In the genomic region with DNA sequence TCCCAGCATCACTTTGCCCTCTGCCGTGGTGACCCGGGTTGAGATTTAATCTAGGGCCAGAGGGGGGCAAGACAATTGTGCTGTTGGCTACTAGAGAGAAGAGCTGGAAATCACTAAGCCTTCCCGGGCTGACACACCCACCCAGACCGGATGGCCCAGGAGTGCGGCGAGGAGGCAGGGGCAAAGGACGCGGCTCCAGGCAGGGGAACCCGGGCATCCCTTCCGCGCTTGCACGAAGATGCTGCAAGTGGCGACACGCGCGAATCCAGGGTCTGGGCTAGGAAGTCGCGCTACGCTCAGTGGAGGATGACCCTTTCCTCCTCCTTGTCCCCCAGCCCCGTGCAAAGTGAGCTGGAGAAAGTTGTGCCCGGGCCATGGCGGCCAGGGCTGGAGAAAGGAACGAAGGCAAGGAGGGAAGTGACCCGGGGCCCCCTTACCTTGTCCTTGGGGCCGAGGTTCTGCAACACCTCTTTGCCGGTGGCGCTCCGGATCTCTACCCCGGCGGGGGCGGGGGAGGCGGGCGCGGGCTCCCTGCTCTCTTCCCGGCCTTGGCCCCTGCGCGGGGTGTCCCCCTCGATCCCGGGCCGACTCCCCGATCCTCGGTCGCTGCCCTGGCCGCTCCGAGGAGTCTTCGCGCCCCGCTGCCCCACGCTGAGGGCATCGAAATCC, we compare ENCODE assay signal across 8 cellular contexts.
DNase-seq lines count a peak whose midpoint lies in the region; ATAC-seq and TF ChIP-seq lines count a peak whose summit lies in the region.

No MANE protein-coding gene starts in this region.

- POLR2A ChIA-PET in HEK293 (lab: Yijun Ruan, JAX): interaction anchor here (1.1 to 1.4 kb wide), 3 partner anchors 17 to 55 kb away, joined by 3 to 5 read pairs (median 3); no protein-coding TSS in a partner anchor

- peak overlapping the region; percentile 69 for H3K9ac ChIP-seq in iPS-18a (ENCODE audit: low read length)

- H3K4me1 ChIP-seq in HEK293 (ENCODE audit: control insufficient read depth, insufficient read depth, low read length): peaks cover 8% of the 10 kb centered on the region
- peaks cover 20% of the 10 kb centered on the region for H3K4me1 ChIP-seq in iPS-18a (ENCODE audit: control insufficient read depth, low read depth, low read length)

- H3K27me3 ChIP-seq in iPS-18a (ENCODE audit: control insufficient read depth, insufficient read depth, low read length): peaks cover 19% of the 10 kb centered on the region

- H3K9me3 Mint-ChIP-seq in stimulated activated naive B cell treated with anti-CD40 and anti-IgM and Interleukin-4, amounts not matched to agents 10 μg/mL and 1 μg/mL and 100 μg/mL, for 72 hours: no peaks in the 10 kb centered on the region

- peaks cover 4 to 16% of the 10 kb centered on the region in 2 donors for H3K4me1 Mint-ChIP-seq in stimulated activated naive B cell treated with anti-CD40 and anti-IgM and Interleukin-4, amounts not matched to agents 10 μg/mL and 1 μg/mL and 100 μg/mL, for 72 hours

- H3K4me3 ChIP-seq in HEK293 (ENCODE audit: low read depth, low read length) (peak overlapping the region; percentile 68), WI38 (ENCODE audit: low read depth, low read length) (peak overlapping the region; percentile 90), iPS-18a (ENCODE audit: low read length) (peak overlapping the region; percentile 83)

- peaks cover 41 to 55% of the 10 kb centered on the region in 2 donors for H3K27me3 Mint-ChIP-seq in stimulated activated naive B cell treated with anti-CD40 and anti-IgM and Interleukin-4, amounts not matched to agents 10 μg/mL and 1 μg/mL and 100 μg/mL, for 72 hours

- H3K36me3 Mint-ChIP-seq in stimulated activated naive B cell treated with anti-CD40 and anti-IgM and Interleukin-4, amounts not matched to agents 10 μg/mL and 1 μg/mL and 100 μg/mL, for 72 hours: peaks cover 2 to 4% of the 10 kb centered on the region in 2 donors

- peak overlapping the region; percentile 73; the same call in 1 of the 2 replicates for H3K27ac ChIP-seq in HEK293 (ENCODE audit: extremely low read depth, low read depth, low read length)
- no peak overlapping the region for H3K27ac ChIP-seq in iPS-18a (ENCODE audit: low read length)

- no peak for DNase-seq in stimulated activated naive B cell treated with anti-CD40 and anti-IgM and Interleukin-4, amounts not matched to agents 10 μg/mL and 1 μg/mL and 100 μg/mL, for 72 hours
- no peak for DNase-seq in kidney glomerular epithelial cell (lab: John Stamatoyannopoulos, UW)
- no peak for DNase-seq in stimulated activated CD4-positive, alpha-beta T cell treated with anti-CD3 and anti-CD28 coated beads, Interleukin-2, amount 100 ng/mL, for 48 hours

- CTCF ChIA-PET in HEK293 (lab: Yijun Ruan, JAX): interaction anchor here (0.6 to 1.3 kb wide), 4 partner anchors 26 to 70 kb away, joined by 3 to 6 read pairs (median 3); no protein-coding TSS in a partner anchor

- TF ChIP-seq CTCF in HEK293 (tag by site-specific recombination; IDR thresholded peaks at IDR 0.05) (no peak), WI38 (IDR thresholded peaks at IDR 0.05; ENCODE audit: low read depth, low read length) (no peak)

- H3K9me3 ChIP-seq in HEK293 (ENCODE audit: control insufficient read depth, insufficient read depth, low read depth, low read length): no peaks in the 10 kb centered on the region
- H3K9me3 ChIP-seq in iPS-18a (ENCODE audit: control insufficient read depth, low read depth, low read length): no peaks in the 10 kb centered on the region

- H3K36me3 ChIP-seq in HEK293 (ENCODE audit: control insufficient read depth in 2 of 2, insufficient read depth in 1 of 2, low read length in 2 of 2): no peaks in the 10 kb centered on the region
- H3K36me3 ChIP-seq in iPS-18a (ENCODE audit: control insufficient read depth, low read depth, low read length): no peaks in the 10 kb centered on the region

- H3K4me3 Mint-ChIP-seq in stimulated activated naive B cell treated with anti-CD40 and anti-IgM and Interleukin-4, amounts not matched to agents 10 μg/mL and 1 μg/mL and 100 μg/mL, for 72 hours: peak overlapping the region; percentile 54 to 79

- peak in 1 of 2 donors; percentile 16 for ATAC-seq in stimulated activated naive B cell treated with anti-CD40 and anti-IgM and Interleukin-4, amounts not matched to agents 10 μg/mL and 1 μg/mL and 100 μg/mL, for 72 hours (replicated peaks)
- ATAC-seq in HG02970 (IDR thresholded peaks at IDR 0.05; ENCODE audit: low FRiP score, unreplicated experiment) (no peak), GM21825 (IDR thresholded peaks at IDR 0.05; ENCODE audit: unreplicated experiment) (no peak)

- peak overlapping the region; percentile 33 for H3K27ac Mint-ChIP-seq in stimulated activated naive B cell treated with anti-CD40 and anti-IgM and Interleukin-4, amounts not matched to agents 10 μg/mL and 1 μg/mL and 100 μg/mL, for 72 hours

TF ChIP-seq in HEK293, 187 proteins besides CTCF, POLR2A, EP300 and RAD21 (continues in another document):
- TF ChIP-seq, protein P1, sequence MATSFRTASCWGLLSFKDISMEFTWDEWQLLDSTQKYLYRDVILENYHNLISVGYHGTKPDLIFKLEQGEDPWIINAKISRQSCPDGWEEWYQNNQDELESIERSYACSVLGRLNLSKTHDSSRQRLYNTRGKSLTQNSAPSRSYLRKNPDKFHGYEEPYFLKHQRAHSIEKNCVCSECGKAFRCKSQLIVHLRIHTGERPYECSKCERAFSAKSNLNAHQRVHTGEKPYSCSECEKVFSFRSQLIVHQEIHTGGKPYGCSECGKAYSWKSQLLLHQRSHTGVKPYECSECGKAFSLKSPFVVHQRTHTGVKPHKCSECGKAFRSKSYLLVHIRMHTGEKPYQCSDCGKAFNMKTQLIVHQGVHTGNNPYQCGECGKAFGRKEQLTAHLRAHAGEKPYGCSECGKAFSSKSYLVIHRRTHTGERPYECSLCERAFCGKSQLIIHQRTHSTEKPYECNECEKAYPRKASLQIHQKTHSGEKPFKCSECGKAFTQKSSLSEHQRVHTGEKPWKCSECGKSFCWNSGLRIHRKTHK (tag by site-specific recombination; IDR thresholded peaks at IDR 0.05): no peak
- no peak for TF ChIP-seq ZNF155 (tag by site-specific recombination; IDR thresholded peaks at IDR 0.05)
- no peak for TF ChIP-seq ZNF354C (tag by site-specific recombination; IDR thresholded peaks at IDR 0.05; ENCODE audit: borderline replicate concordance, low read depth)
- TF ChIP-seq ZNF558 (tag by site-specific recombination; IDR thresholded peaks at IDR 0.05): no peak
- peak; percentile 32; the same call in 1 of the 2 replicates for TF ChIP-seq GLIS2 (tag by site-specific recombination; IDR thresholded peaks at IDR 0.05)
- no peak for TF ChIP-seq KLF7 (tag by site-specific recombination; IDR thresholded peaks at IDR 0.05; ENCODE audit: borderline replicate concordance)
- TF ChIP-seq, protein P2, sequence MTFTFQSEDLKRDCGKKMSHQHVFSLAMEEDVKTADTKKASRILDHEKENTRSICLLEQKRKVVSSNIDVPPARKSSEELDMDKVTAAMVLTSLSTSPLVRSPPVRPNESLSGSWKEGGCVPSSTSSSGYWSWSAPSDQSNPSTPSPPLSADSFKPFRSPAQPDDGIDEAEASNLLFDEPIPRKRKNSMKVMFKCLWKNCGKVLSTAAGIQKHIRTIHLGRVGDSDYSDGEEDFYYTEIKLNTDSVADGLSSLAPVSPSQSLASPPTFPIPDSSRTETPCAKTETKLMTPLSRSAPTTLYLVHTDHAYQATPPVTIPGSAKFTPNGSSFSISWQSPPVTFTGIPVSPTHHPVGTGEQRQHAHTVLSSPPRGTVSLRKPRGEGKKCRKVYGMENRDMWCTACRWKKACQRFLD (tag by site-specific recombination; IDR thresholded peaks at IDR 0.05): no peak
- TF ChIP-seq, protein P3, sequence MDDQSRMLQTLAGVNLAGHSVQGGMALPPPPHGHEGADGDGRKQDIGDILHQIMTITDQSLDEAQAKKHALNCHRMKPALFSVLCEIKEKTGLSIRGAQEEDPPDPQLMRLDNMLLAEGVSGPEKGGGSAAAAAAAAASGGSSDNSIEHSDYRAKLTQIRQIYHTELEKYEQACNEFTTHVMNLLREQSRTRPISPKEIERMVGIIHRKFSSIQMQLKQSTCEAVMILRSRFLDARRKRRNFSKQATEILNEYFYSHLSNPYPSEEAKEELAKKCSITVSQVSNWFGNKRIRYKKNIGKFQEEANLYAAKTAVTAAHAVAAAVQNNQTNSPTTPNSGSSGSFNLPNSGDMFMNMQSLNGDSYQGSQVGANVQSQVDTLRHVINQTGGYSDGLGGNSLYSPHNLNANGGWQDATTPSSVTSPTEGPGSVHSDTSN (CRISPR knock-in tag; IDR thresholded peaks at IDR 0.05): no peak
- TF ChIP-seq, protein P4, sequence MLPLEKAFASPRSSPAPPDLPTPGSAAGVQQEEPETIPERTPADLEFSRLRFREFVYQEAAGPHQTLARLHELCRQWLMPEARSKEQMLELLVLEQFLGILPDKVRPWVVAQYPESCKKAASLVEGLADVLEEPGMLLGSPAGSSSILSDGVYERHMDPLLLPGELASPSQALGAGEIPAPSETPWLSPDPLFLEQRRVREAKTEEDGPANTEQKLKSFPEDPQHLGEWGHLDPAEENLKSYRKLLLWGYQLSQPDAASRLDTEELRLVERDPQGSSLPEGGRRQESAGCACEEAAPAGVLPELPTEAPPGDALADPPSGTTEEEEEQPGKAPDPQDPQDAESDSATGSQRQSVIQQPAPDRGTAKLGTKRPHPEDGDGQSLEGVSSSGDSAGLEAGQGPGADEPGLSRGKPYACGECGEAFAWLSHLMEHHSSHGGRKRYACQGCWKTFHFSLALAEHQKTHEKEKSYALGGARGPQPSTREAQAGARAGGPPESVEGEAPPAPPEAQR (tag by site-specific recombination; IDR thresholded peaks at IDR 0.05): no peak
- TF ChIP-seq ZNF654 (tag by site-specific recombination; IDR thresholded peaks at IDR 0.05; ENCODE audit: low read depth): no peak
- TF ChIP-seq ZNF146 (tag by site-specific recombination; IDR thresholded peaks at IDR 0.05): no peak
